32 cellular contexts compared by ENCODE assay signal in the genomic region with DNA sequence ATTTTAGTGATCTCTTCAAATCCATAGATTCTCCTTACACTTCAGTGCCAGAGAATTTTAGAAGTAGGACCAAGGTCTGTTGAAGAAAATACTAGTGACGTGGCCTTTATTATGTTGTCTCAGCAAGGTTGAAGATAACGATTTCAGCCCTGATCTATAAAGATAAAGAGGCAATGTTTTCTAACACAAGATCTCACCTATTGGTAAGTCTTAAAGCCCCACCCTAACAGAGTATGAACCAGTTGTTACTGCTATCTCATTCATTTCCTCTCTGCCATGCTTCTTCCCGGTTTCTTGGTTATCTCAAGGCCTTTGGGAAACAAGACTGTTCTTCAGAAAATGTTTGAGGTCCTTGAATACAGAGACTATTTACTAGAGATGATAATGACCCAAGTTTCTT.
"Had no signal": no experiment of that assay in that cellular context is flagged by ENCODE, and none has a peak within 500 bp of the region (broad histone marks: within the 10 kb centered on the region; RNA-seq: fewer than 3 reads in every experiment).

No MANE protein-coding gene starts in this region.

- H3K27ac ChIP-seq: neutrophil, parathyroid adenoma, psoas muscle, right lobe of liver, sigmoid colon, spleen, suprapubic skin, testis, tibial artery, upper lobe of right lung, uterus had no signal

- H3K27me3 Mint-ChIP-seq: progenitor cell of endocrine pancreas; stimulated activated memory B cell treated with anti-CD40 and anti-IgM and Interleukin-4, amounts not matched to agents 10 μg/mL and 1 μg/mL and 100 μg/mL, for 72 hours; stimulated activated naive CD8-positive, alpha-beta T cell treated with anti-CD3 and anti-CD28 coated beads, Interleukin-15, amount 100 ng/mL, for 72 hours; type B pancreatic cell had no signal

- H3K27ac Mint-ChIP-seq: naive thymus-derived CD8-positive, alpha-beta T cell; natural killer cell treated with Interleukin-12 subunit alpha and Interleukin-12 subunit beta and Interleukin-15 and Interleukin-18, amount 100 ng/mL, for 72 hours; nephron progenitor cell; progenitor cell of endocrine pancreas; stimulated activated memory B cell treated with anti-CD40 and anti-IgM and Interleukin-4, amounts not matched to agents 10 μg/mL and 1 μg/mL and 100 μg/mL, for 72 hours; stimulated activated naive CD8-positive, alpha-beta T cell treated with anti-CD3 and anti-CD28 coated beads, Interleukin-15, amount 100 ng/mL, for 72 hours; type B pancreatic cell had no signal

- H3K27me3 ChIP-seq: neutrophil, right lobe of liver, sigmoid colon, spleen, suprapubic skin, testis, tibial artery, transverse colon, upper lobe of right lung, uterus had no signal

- H3K4me2 ChIP-seq: smooth muscle cell had no signal

- H3K9me3 Mint-ChIP-seq: type B pancreatic cell had no signal

- H3K36me3 Mint-ChIP-seq: naive thymus-derived CD8-positive, alpha-beta T cell; natural killer cell treated with Interleukin-12 subunit alpha and Interleukin-12 subunit beta and Interleukin-15 and Interleukin-18, amount 100 ng/mL, for 72 hours; stimulated activated memory B cell treated with anti-CD40 and anti-IgM and Interleukin-4, amounts not matched to agents 10 μg/mL and 1 μg/mL and 100 μg/mL, for 72 hours; type B pancreatic cell had no signal

- H3K4me3 ChIP-seq: psoas muscle, right lobe of liver, sigmoid colon, smooth muscle cell, spleen, suprapubic skin, testis, tibial artery, transverse colon, upper lobe of right lung, uterus had no signal

- H3K4me1 Mint-ChIP-seq: nephron progenitor cell, neural crest cell had no signal

- H3K9ac ChIP-seq: parathyroid adenoma had no signal

- H3K36me3 ChIP-seq: neutrophil, right lobe of liver, sigmoid colon, spleen, suprapubic skin, tibial artery, transverse colon, upper lobe of right lung, uterus had no signal

- H3K4me1 ChIP-seq: parathyroid adenoma, psoas muscle, right lobe of liver, sigmoid colon, spleen, suprapubic skin, testis, tibial artery, transverse colon, upper lobe of right lung, uterus had no signal

- H3K4me3 Mint-ChIP-seq: naive thymus-derived CD8-positive, alpha-beta T cell; natural killer cell treated with Interleukin-12 subunit alpha and Interleukin-12 subunit beta and Interleukin-15 and Interleukin-18, amount 100 ng/mL, for 72 hours; nephron progenitor cell; neural crest cell; stimulated activated memory B cell treated with anti-CD40 and anti-IgM and Interleukin-4, amounts not matched to agents 10 μg/mL and 1 μg/mL and 100 μg/mL, for 72 hours; stimulated activated naive CD8-positive, alpha-beta T cell treated with anti-CD3 and anti-CD28 coated beads, Interleukin-15, amount 100 ng/mL, for 72 hours; type B pancreatic cell had no signal

- ATAC-seq: naive thymus-derived CD8-positive, alpha-beta T cell; natural killer cell treated with Interleukin-12 subunit alpha and Interleukin-12 subunit beta and Interleukin-15 and Interleukin-18, amount 100 ng/mL, for 72 hours; psoas muscle; right cardiac atrium; right lobe of liver; stimulated activated memory B cell treated with anti-CD40 and anti-IgM and Interleukin-4, amounts not matched to agents 10 μg/mL and 1 μg/mL and 100 μg/mL, for 72 hours; stimulated activated naive CD8-positive, alpha-beta T cell treated with anti-CD3 and anti-CD28 coated beads, Interleukin-15, amount 100 ng/mL, for 72 hours; stimulated activated naive CD8-positive, alpha-beta T cell treated with anti-CD3 and anti-CD28 coated beads, Interleukin-15, Interleukin-2, amounts not matched to agents 100 U/mL and 50 U/mL, for 24 hours; upper lobe of right lung had no signal

- H3K79me2 ChIP-seq: parathyroid adenoma had no signal

- H3K9me3 ChIP-seq: neutrophil, right lobe of liver, sigmoid colon, suprapubic skin, testis, tibial artery, transverse colon, upper lobe of right lung, uterus had no signal

- DNase-seq: naive thymus-derived CD8-positive, alpha-beta T cell; nephron progenitor cell; nucleus accumbens; posterior cingulate gyrus; psoas muscle; right cardiac atrium; right lobe of liver; sigmoid colon; stimulated activated CD4-positive, alpha-beta T cell treated with anti-CD3 and anti-CD28 coated beads, Interleukin-12 subunit alpha, Interleukin-12 subunit beta, amount 100 ng/mL, for 4 hours; stimulated activated CD4-positive, alpha-beta T cell treated with anti-CD3 and anti-CD28 coated beads, Interleukin-1b, Interleukin-23, amount 100 ng/mL, for 48 hours; stimulated activated CD4-positive, alpha-beta T cell treated with anti-CD3 and anti-CD28 coated beads, Interleukin-4, amount 100 ng/mL, for 1 hour; stimulated activated CD4-positive, alpha-beta T cell treated with anti-CD3 and anti-CD28 coated beads, Interleukin-4, amount 100 ng/mL, for 4 hours; stimulated activated CD8-positive, alpha-beta memory T cell treated with anti-CD3 and anti-CD28 coated beads, Interleukin-4, amount 100 ng/mL, for 48 hours; stimulated activated naive CD4-positive, alpha-beta T cell; stimulated activated naive CD8-positive, alpha-beta T cell treated with anti-CD3 and anti-CD28 coated beads, Interleukin-15, amount 100 ng/mL, for 72 hours; stimulated activated naive CD8-positive, alpha-beta T cell treated with anti-CD3 and anti-CD28 coated beads, Interleukin-15, Interleukin-2, amounts not matched to agents 100 U/mL and 50 U/mL, for 24 hours; substantia nigra; testis; tibial artery; transverse colon; upper lobe of right lung; uterus had no signal

- H2AFZ ChIP-seq: parathyroid adenoma had no signal
